Comparison of ENCODE assay signal across 1 cellular context in genomic region chr14:33916663-33917565, GRCh38.
TF ChIP-seq lines count a peak whose summit lies in the region.

No MANE protein-coding gene starts in this region.

TF ChIP-seq in K562, 482 proteins besides CTCF, POLR2A, EP300 and RAD21 (continued from another document and continues in another):
- 0 out of 2 replicates have a peak, but pooled peaks have one; percentile 37 for TF ChIP-seq CHAMP1 (IDR thresholded peaks at IDR 0.05)
- no peak for TF ChIP-seq ELK3 (CRISPR knock-in tag; IDR thresholded peaks at IDR 0.05)
- no peak for TF ChIP-seq IRF2 (CRISPR knock-in tag; IDR thresholded peaks at IDR 0.05)
- TF ChIP-seq HDGF (IDR thresholded peaks at IDR 0.05), result no peak
- TF ChIP-seq TCFL5 (CRISPR knock-in tag; conservative IDR thresholded peaks at IDR 0.05), result no peak
- no peak for TF ChIP-seq SMAD2 (IDR thresholded peaks at IDR 0.05; ENCODE audit: low read depth, low read length)
- no peak for TF ChIP-seq MYC (IDR thresholded peaks at IDR 0.05; ENCODE audit: low read depth, low read length)
- TF ChIP-seq MYC (CRISPR knock-in tag; IDR thresholded peaks at IDR 0.05; ENCODE audit: borderline replicate concordance, low read depth), result no peak
- TF ChIP-seq LEF1 (IDR thresholded peaks at IDR 0.05), result peak; percentile 84
- TF ChIP-seq MEF2A (IDR thresholded peaks at IDR 0.05; ENCODE audit: control insufficient read depth, low read depth, low read length), result peak; percentile 80
- no peak for TF ChIP-seq MYBL2 (IDR thresholded peaks at IDR 0.05; ENCODE audit: low read depth)
- TF ChIP-seq MYBL2 (CRISPR knock-in tag; IDR thresholded peaks at IDR 0.05; ENCODE audit: borderline replicate concordance), result no peak
- TF ChIP-seq PTRF (tag; IDR thresholded peaks at IDR 0.05), result no peak
- TF ChIP-seq CCNT2 (IDR thresholded peaks at IDR 0.05; ENCODE audit: borderline replicate concordance, extremely low read depth, insufficient read length, low read depth, low read length), result peak; percentile 93
- TF ChIP-seq SP1 (CRISPR knock-in tag; IDR thresholded peaks at IDR 0.05), result no peak
- TF ChIP-seq BCL6 (CRISPR knock-in tag; IDR thresholded peaks at IDR 0.05), result no peak
- TF ChIP-seq TAF9B (IDR thresholded peaks at IDR 0.05; ENCODE audit: partially characterized antibody), result peak; percentile 51
- TF ChIP-seq RFX5 (IDR thresholded peaks at IDR 0.05; ENCODE audit: low read depth, low read length), result no peak
- peak; percentile 48; the same call in 1 of the 2 replicates for TF ChIP-seq PKNOX1 (IDR thresholded peaks at IDR 0.05)
- no peak for TF ChIP-seq KHSRP (IDR thresholded peaks at IDR 0.05)
- no peak for TF ChIP-seq ZNF24 (IDR thresholded peaks at IDR 0.05)
- TF ChIP-seq ILK (tag; IDR thresholded peaks at IDR 0.05; ENCODE audit: borderline replicate concordance, low read depth), result no peak
- no peak for TF ChIP-seq TSC22D4 (tag; IDR thresholded peaks at IDR 0.05)
- TF ChIP-seq NCOA6 (IDR thresholded peaks at IDR 0.05), result no peak
- TF ChIP-seq FOSL1 (tag; conservative IDR thresholded peaks at IDR 0.05), result peak; percentile 68
- TF ChIP-seq NFIX (CRISPR knock-in tag; IDR thresholded peaks at IDR 0.05; ENCODE audit: low read depth), result no peak
- TF ChIP-seq CHCHD3 (CRISPR knock-in tag; IDR thresholded peaks at IDR 0.05), result no peak
- TF ChIP-seq ZNF197 (CRISPR knock-in tag; IDR thresholded peaks at IDR 0.05; ENCODE audit: low read depth), result no peak
- no peak for TF ChIP-seq HNRNPLL (IDR thresholded peaks at IDR 0.05; ENCODE audit: low read depth, low read length, poor library complexity, severe bottlenecking)
- TF ChIP-seq ZNF212 (CRISPR knock-in tag; IDR thresholded peaks at IDR 0.05), result no peak
- no peak for TF ChIP-seq ZNF407 (IDR thresholded peaks at IDR 0.05; ENCODE audit: low read depth)
- no peak for TF ChIP-seq ZBTB33 (CRISPR knock-in tag; IDR thresholded peaks at IDR 0.05)
- no peak for TF ChIP-seq ZNF76 (CRISPR knock-in tag; IDR thresholded peaks at IDR 0.05; ENCODE audit: borderline replicate concordance)
- TF ChIP-seq ZBTB2 (IDR thresholded peaks at IDR 0.05), result peak; percentile 72
- no peak for TF ChIP-seq CSDE1 (IDR thresholded peaks at IDR 0.05)
- no peak for TF ChIP-seq SRSF9 (IDR thresholded peaks at IDR 0.05; ENCODE audit: borderline replicate concordance, low read depth, low read length)
- TF ChIP-seq HES1 (IDR thresholded peaks at IDR 0.05; ENCODE audit: low read depth), result peak; percentile 53; the same call in 1 of the 2 replicates
- no peak for TF ChIP-seq ZNF3 (CRISPR knock-in tag; IDR thresholded peaks at IDR 0.05)
- no peak for TF ChIP-seq MIER1 (IDR thresholded peaks at IDR 0.05; ENCODE audit: low read depth)
- peak; percentile 96 for TF ChIP-seq MAFG (tag; conservative IDR thresholded peaks at IDR 0.05)
- no peak for TF ChIP-seq ZNF133 (CRISPR knock-in tag; IDR thresholded peaks at IDR 0.05)
- TF ChIP-seq ZNF589 (CRISPR knock-in tag; IDR thresholded peaks at IDR 0.05; ENCODE audit: low read depth), result no peak
- TF ChIP-seq ZFP91 (CRISPR knock-in tag; IDR thresholded peaks at IDR 0.05), result no peak
- TF ChIP-seq MYNN (IDR thresholded peaks at IDR 0.05), result no peak
- TF ChIP-seq MYNN (CRISPR knock-in tag; IDR thresholded peaks at IDR 0.05), result no peak
- no peak for TF ChIP-seq PATZ1 (CRISPR knock-in tag; IDR thresholded peaks at IDR 0.05; ENCODE audit: borderline replicate concordance)
